1 cellular context compared by ENCODE assay signal in genomic region chr2:46724107-46724506, GRCh38.
TF ChIP-seq lines count a peak whose summit lies in the region.

No MANE protein-coding gene starts in this region.

TF ChIP-seq in IMR-90, 13 proteins besides CTCF, POLR2A, EP300 and RAD21 (continued from another document):
- no peak for TF ChIP-seq MAZ (IDR thresholded peaks at IDR 0.05; ENCODE audit: borderline replicate concordance, low read depth, low read length)
- no peak for TF ChIP-seq RCOR1 (IDR thresholded peaks at IDR 0.05; ENCODE audit: insufficient replicate concordance, low read length)
- no peak for TF ChIP-seq ELK1 (IDR thresholded peaks at IDR 0.05; ENCODE audit: borderline replicate concordance, low read depth, low read length)
TF ChIP-seq in IMR-90: peak in this region for 0.
